In genomic region chr20:51452734-51453133, GRCh38 we compare ENCODE assay signal across 15 cellular contexts.
DNase-seq lines count a peak whose midpoint lies in the region; ATAC-seq and TF ChIP-seq lines count a peak whose summit lies in the region.
"Had no signal": no experiment of that assay in that cellular context is flagged by ENCODE, and none has a peak within 500 bp of the region (broad histone marks: within the 10 kb centered on the region; RNA-seq: fewer than 3 reads in every experiment).

No MANE protein-coding gene starts in this region.

- POLR2A ChIA-PET in Panc1 (lab: Charles Lee), result no interaction called here

- no peaks in the 10 kb centered on the region for H3K79me1 ChIP-seq in neuronal stem cell (ENCODE audit: low read depth, low read length)

- CTCF ChIA-PET in Panc1 (lab: Charles Lee), result interaction anchor here (0.6 kb wide), 1 partner anchor 138 kb away, joined by 13 read pairs; no protein-coding TSS in a partner anchor

- DNase-seq in activated effector memory CD4-positive, alpha-beta T cell treated with anti-CD3 and anti-CD28 coated beads, Interleukin-2, amount 50 U/mL, for 16 hours, result peak; percentile 14
- DNase-seq in activated effector memory CD4-positive, alpha-beta T cell treated with Interleukin-2 at 50 U/mL for 16 hours, result no peak
- DNase-seq in Panc1 (ENCODE audit: low read depth, low spot score) (no peak), neuronal stem cell (ENCODE audit: low spot score) (no peak), dorsolateral prefrontal cortex (no peak), middle frontal gyrus (ENCODE audit: extremely low spot score, low spot score) (no peak), DMS114 treated with DMSO at 0.1 percent for 48 hours (lab: John Stamatoyannopoulos, UW; ENCODE audit: unreplicated experiment) (no peak)
- DNase-seq in central memory CD8-positive, alpha-beta T cell (ENCODE audit: low spot score in 2 of 2), result no peak
- DNase-seq: AML-193, Calu3, DMS79 treated with DMSO at 0.1 percent for 48 hours, HCEC 1CT, Kasumi-1, NCI-H2029, NCI-H510A had no signal

- in situ Hi-C loops in Panc1 (cut with HindIII; ENCODE audit: low pct_unique_long_range_greater_than_20kb, low sequenced_read_pairs), result no loop called here

- H2BK5ac ChIP-seq in neuronal stem cell (ENCODE audit: low read length), result no peak overlapping the region

- no CpG with 5 or more reads among the region's 10 CpGs for WGBS in neuronal stem cell (ENCODE audit: extremely low coverage in 2 of 2, insufficient read length in 2 of 2, insufficient replicate concordance in 1 of 2), 2 donors

- peak overlapping the region; percentile 51 for H2AK5ac ChIP-seq in neuronal stem cell (ENCODE audit: low read depth, low read length)

- H3K18ac ChIP-seq in neuronal stem cell (ENCODE audit: low read length), result no peak overlapping the region

- H3K36me3 Mint-ChIP-seq in central memory CD8-positive, alpha-beta T cell (ENCODE audit: insufficient read depth), result peaks cover 56% of the 10 kb centered on the region

- H2BK15ac ChIP-seq in neuronal stem cell (ENCODE audit: low read length), result no peak overlapping the region

- no peak for ATAC-seq in Panc1
- ATAC-seq in central memory CD8-positive, alpha-beta T cell (replicated peaks; ENCODE audit: extremely low read depth, poor library complexity, severe bottlenecking), result no peak

- no peak overlapping the region for H2BK12ac ChIP-seq in neuronal stem cell (ENCODE audit: low read length)

- no peak overlapping the region for H3K4me2 ChIP-seq in neuronal stem cell (ENCODE audit: insufficient read depth, low read length, poor library complexity, severe bottlenecking)

- H3K9ac ChIP-seq in neuronal stem cell (ENCODE audit: low read depth, low read length, poor library complexity), result peak overlapping the region; percentile 38

- peaks cover 62% of the 10 kb centered on the region for H3K4me1 Mint-ChIP-seq in central memory CD8-positive, alpha-beta T cell

- H2AFZ ChIP-seq in neuronal stem cell (ENCODE audit: low read length), result no peak overlapping the region

- H2BK120ac ChIP-seq in neuronal stem cell (ENCODE audit: low read depth, low read length), result no peak overlapping the region

- no peak overlapping the region for H3K4ac ChIP-seq in neuronal stem cell (ENCODE audit: low read length)

- H3K4me1 ChIP-seq in Panc1 (ENCODE audit: control insufficient read depth, insufficient read depth, low read length) (peaks cover 52% of the 10 kb centered on the region), neuronal stem cell (ENCODE audit: control insufficient read depth in 2 of 2, insufficient read depth in 1 of 2, low read depth in 1 of 2, low read length in 2 of 2) (peaks cover 0 to 9% of the 10 kb centered on the region in 2 donors)

- H3K4me3 ChIP-seq in Panc1 (ENCODE audit: low read depth in 2 of 2, low read length in 2 of 2) (no peak overlapping the region), neuronal stem cell (ENCODE audit: low read length in 2 of 2) (no peak overlapping the region), dorsolateral prefrontal cortex (no peak overlapping the region)

- H3K27ac Mint-ChIP-seq in central memory CD8-positive, alpha-beta T cell (ENCODE audit: low read depth), result peak overlapping the region; percentile 1

- H3K27me3 ChIP-seq in Panc1 (ENCODE audit: control insufficient read depth, insufficient read depth, low read length) (no peaks in the 10 kb centered on the region), neuronal stem cell (ENCODE audit: control insufficient read depth in 3 of 3, insufficient read depth in 3 of 3, low read depth in 1 of 3, low read length in 3 of 3) (no peaks in the 10 kb centered on the region), dorsolateral prefrontal cortex (no peaks in the 10 kb centered on the region)

- H3K9me3 Mint-ChIP-seq in central memory CD8-positive, alpha-beta T cell, result no peaks in the 10 kb centered on the region

- no peaks in the 10 kb centered on the region for H3K36me3 ChIP-seq in Panc1 (ENCODE audit: control insufficient read depth, insufficient read depth, low read length)
- H3K36me3 ChIP-seq in neuronal stem cell (replicated peaks in 1 of 2; ENCODE audit: control insufficient read depth in 2 of 2, insufficient read depth in 2 of 2, low read length in 2 of 2), result no peaks in the 10 kb centered on the region

- no peak overlapping the region for H4K91ac ChIP-seq in neuronal stem cell (ENCODE audit: low read depth, low read length, poor library complexity)

- no peak overlapping the region for H4K8ac ChIP-seq in neuronal stem cell (ENCODE audit: low read depth, low read length)

- TF ChIP-seq CTCF in Panc1 (IDR thresholded peaks at IDR 0.05), result no peak
- TF ChIP-seq CTCF in dorsolateral prefrontal cortex (IDR thresholded peaks at IDR 0.05 in 54 of 56, conservative IDR thresholded peaks at IDR 0.05 in 2 of 56; ENCODE audit: low read depth in 1 of 56, partially characterized antibody in 56 of 56), result no peak

- H3K27me3 Mint-ChIP-seq in central memory CD8-positive, alpha-beta T cell, result no peaks in the 10 kb centered on the region

- H3K4me3 Mint-ChIP-seq in central memory CD8-positive, alpha-beta T cell, result no peak overlapping the region

- peak overlapping the region; percentile 11; the same call in 1 of the 2 replicates for H3K27ac ChIP-seq in Panc1 (ENCODE audit: low read length)
- no peak overlapping the region for H3K27ac ChIP-seq in neuronal stem cell (replicated peaks; ENCODE audit: low read length)
- H3K27ac ChIP-seq in dorsolateral prefrontal cortex, result no peak overlapping the region

- H3K9me3 ChIP-seq in Panc1 (ENCODE audit: control insufficient read depth, insufficient read depth, low read depth, low read length) (peaks cover 4% of the 10 kb centered on the region; the same call in 1 of the 2 replicates), neuronal stem cell (replicated peaks in 1 of 2; ENCODE audit: control insufficient read depth in 2 of 2, insufficient read depth in 1 of 2, low read depth in 1 of 2, low read length in 2 of 2) (peaks cover 0 to 6% of the 10 kb centered on the region in 2 donors)

- intact Hi-C loops in Panc1 (cut with micrococcal nuclease; ENCODE audit: unreplicated experiment) (loop anchor here (10.0 kb wide), 1 partner anchor 112 kb away; no protein-coding TSS in a partner anchor), dorsolateral prefrontal cortex (cut with DNase I) (no loop called here)

- peak overlapping the region; percentile 4 for H3K23ac ChIP-seq in neuronal stem cell (ENCODE audit: low read depth, low read length, poor library complexity)

- no TSS peak for BruUV-seq in Panc1 (replicated peaks; lab: Mats Ljungman, UMichigan)

- peak overlapping the region; percentile 14 for H3K14ac ChIP-seq in neuronal stem cell (ENCODE audit: low read length)
